Comparison of ENCODE assay signal across 9 cellular contexts in the genomic region with DNA sequence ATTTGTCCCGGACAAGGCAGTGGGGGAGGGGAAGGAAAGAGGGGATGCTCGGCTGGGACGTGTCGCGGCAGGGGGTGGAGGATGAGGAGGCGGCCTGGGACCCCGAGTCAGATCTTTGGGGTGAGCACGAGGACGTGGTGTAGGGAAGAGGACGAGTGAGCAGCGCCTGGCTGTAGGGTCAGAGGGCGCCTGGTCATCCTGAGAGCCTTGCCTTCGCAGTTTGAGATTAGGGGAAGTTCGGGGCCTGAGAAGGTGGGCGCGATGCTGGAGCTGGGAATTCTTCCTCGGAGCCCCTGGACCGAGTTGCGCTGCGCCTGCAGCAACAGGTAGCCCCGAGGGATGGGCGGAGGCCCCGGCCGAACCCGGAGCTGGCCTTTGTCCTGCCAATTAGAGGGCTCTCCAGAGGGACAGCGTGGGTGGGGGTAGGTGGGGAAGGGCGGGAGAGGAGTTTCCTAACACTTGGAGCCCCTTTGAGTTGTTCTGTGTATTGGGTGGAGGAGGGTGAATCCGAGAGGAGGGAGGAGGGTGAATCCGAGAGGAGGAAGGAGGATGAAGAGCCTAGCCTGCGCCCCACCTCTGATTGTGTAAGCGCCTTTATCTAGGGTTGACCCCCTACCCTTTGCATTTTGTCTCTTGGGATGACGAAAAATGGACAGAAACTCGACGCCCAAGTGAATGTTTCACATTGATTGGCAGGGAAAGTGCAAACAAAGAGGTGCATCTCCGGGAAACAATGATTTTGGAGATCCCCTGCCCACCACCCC.
DNase-seq lines count a peak whose midpoint lies in the region; ATAC-seq and TF ChIP-seq lines count a peak whose summit lies in the region.
"Had no signal": no experiment of that assay in that cellular context is flagged by ENCODE, and none has a peak within 500 bp of the region (broad histone marks: within the 10 kb centered on the region; RNA-seq: fewer than 3 reads in every experiment).

No MANE protein-coding gene starts in this region.

- intact Hi-C loops in psoas muscle (cut with DNase I) = no loop called here

- H3K4me1 ChIP-seq in cardiac muscle cell (ENCODE audit: low read depth) = no peaks in the 10 kb centered on the region
- H3K4me1 ChIP-seq in psoas muscle = no peaks in the 10 kb centered on the region

- H3K9me3 ChIP-seq in SK-N-MC (ENCODE audit: low read depth, low read length) (no peaks in the 10 kb centered on the region), cardiac muscle cell (ENCODE audit: low read depth) (no peaks in the 10 kb centered on the region), psoas muscle (no peaks in the 10 kb centered on the region)

- H3K27me3 ChIP-seq in cardiac muscle cell (peaks cover 67% of the 10 kb centered on the region), psoas muscle (ENCODE audit: insufficient read depth in 3 of 3, low read length in 2 of 3) (peaks cover 0 to 59% (median 20%) of the 10 kb centered on the region in 3 donors)

- H3K4me3 ChIP-seq in GM12875 (ENCODE audit: low read depth, low read length) = peak overlapping the region; percentile 27
- peak overlapping the region; percentile 75 for H3K4me3 ChIP-seq in SK-N-MC
- H3K4me3 ChIP-seq in cardiac muscle cell = peak overlapping the region; percentile 39
- H3K4me3 ChIP-seq in psoas muscle = peak overlapping the region; percentile 67

- no peak overlapping the region for H3K9ac ChIP-seq in SK-N-MC (ENCODE audit: insufficient read length)

- 7 to 10% (median 9%) methylated on average over 33 to 35 of the region's 35 CpGs for WGBS in psoas muscle, 3 donors

- no peak for ATAC-seq in psoas muscle
- no peak for ATAC-seq in HG02610 (IDR thresholded peaks at IDR 0.05; ENCODE audit: unreplicated experiment)
- ATAC-seq in HG03045 (IDR thresholded peaks at IDR 0.05; ENCODE audit: unreplicated experiment) = no peak

- H3K27ac ChIP-seq in SK-N-MC = no peak overlapping the region
- H3K27ac ChIP-seq in cardiac muscle cell = no peak overlapping the region
- H3K27ac ChIP-seq in psoas muscle = no peak overlapping the region

- no peak for TF ChIP-seq CTCF in GM12875 (IDR thresholded peaks at IDR 0.05; ENCODE audit: borderline replicate concordance, insufficient read depth, low read depth, low read length)
- TF ChIP-seq CTCF in cardiac muscle cell (IDR thresholded peaks at IDR 0.05; ENCODE audit: low read depth, low read length) = no peak
- TF ChIP-seq CTCF in psoas muscle (IDR thresholded peaks at IDR 0.05) = no peak

- H3K36me3 ChIP-seq in SK-N-MC (ENCODE audit: insufficient read depth, low read length) (no peaks in the 10 kb centered on the region), cardiac muscle cell (no peaks in the 10 kb centered on the region), psoas muscle (ENCODE audit: insufficient read depth in 1 of 2, low read depth in 1 of 2) (no peaks in the 10 kb centered on the region)

- DNase-seq in SK-N-MC (ENCODE audit: low read depth, low spot score) = no peak
- no peak for DNase-seq in cardiac muscle cell (ENCODE audit: low read depth in 1 of 2, low spot score in 1 of 2)
- peak in 1 of 2 donors; percentile 50 for DNase-seq in psoas muscle
- DNase-seq in NCI-H1048 (lab: John Stamatoyannopoulos, UW) = no peak
- DNase-seq in activated CD4-positive, CD25-positive, alpha-beta regulatory T cell treated with anti-CD3 and anti-CD28 coated beads, Interleukin-2, amount 50 U/mL, for 72 hours = no peak
- DNase-seq: SW 1271 had no signal
